25 cellular contexts compared by ENCODE assay signal in genomic region chr20:18919996-18920395, GRCh38.
DNase-seq lines count a peak whose midpoint lies in the region; ATAC-seq, FAIRE-seq and TF ChIP-seq lines count a peak whose summit lies in the region.
"Had no signal": no experiment of that assay in that cellular context is flagged by ENCODE, and none has a peak within 500 bp of the region (broad histone marks: within the 10 kb centered on the region; RNA-seq: fewer than 3 reads in every experiment).

No MANE protein-coding gene starts in this region.

- in situ Hi-C loops in HepG2 (cut with HindIII; ENCODE audit: extremely low pct_ligation_motif_present, low pct_unique_long_range_greater_than_20kb), result no loop called here

- no peaks in the 10 kb centered on the region for H3K27me3 ChIP-seq in HepG2 (ENCODE audit: control insufficient read depth in 1 of 2, insufficient read depth in 2 of 2, low read length in 2 of 2)
- H3K27me3 ChIP-seq in right lobe of liver, result no peaks in the 10 kb centered on the region
- H3K27me3 ChIP-seq in Karpas-422 (ENCODE audit: low read length), result no peaks in the 10 kb centered on the region
- H3K27me3 ChIP-seq: BE2C, BLaER1 had no signal

- H3K4me1 ChIP-seq in HepG2 (ENCODE audit: insufficient read depth, low read length), result no peaks in the 10 kb centered on the region
- no peaks in the 10 kb centered on the region for H3K4me1 ChIP-seq in right lobe of liver
- no peaks in the 10 kb centered on the region for H3K4me1 ChIP-seq in Karpas-422 (ENCODE audit: low read length)
- H3K4me1 ChIP-seq: BE2C, BLaER1 had no signal

- H2AFZ ChIP-seq in HepG2 (ENCODE audit: low read length) (no peak overlapping the region), Karpas-422 (ENCODE audit: low read length) (no peak overlapping the region)

- H3K4me3 Mint-ChIP-seq in nephron, result no peak overlapping the region
- H3K4me3 Mint-ChIP-seq: CD14-positive monocyte; CD4-positive, alpha-beta memory T cell; CD4-positive, CD25-positive, alpha-beta regulatory T cell; CD8-positive, alpha-beta memory T cell had no signal

- H3K36me3 ChIP-seq in HepG2 (replicated peaks in 1 of 2; ENCODE audit: control insufficient read depth in 1 of 2, insufficient read depth in 2 of 2, low read length in 2 of 2), result no peaks in the 10 kb centered on the region
- H3K36me3 ChIP-seq in right lobe of liver, result no peaks in the 10 kb centered on the region
- no peaks in the 10 kb centered on the region for H3K36me3 ChIP-seq in Karpas-422 (ENCODE audit: insufficient read depth, low read length)
- H3K36me3 ChIP-seq: BE2C, BLaER1 had no signal

- ATAC-seq in HepG2 (no peak), right lobe of liver (no peak)

- BruUV-seq in HepG2 (replicated peaks; lab: Mats Ljungman, UMichigan), result no TSS peak

- TF ChIP-seq RAD21 in HepG2 (CRISPR knock-in tag; IDR thresholded peaks at IDR 0.05), result no peak

- CTCF ChIA-PET in HepG2 (lab: Yijun Ruan, JAX; ENCODE audit: low intra/inter-chr PET ratio, low total read pairs), result no interaction called here

- no peak for FAIRE-seq in HepG2 (lab: Jason Lieb, UNC)
- FAIRE-seq: GM12891, GM19239 had no signal

- H3K27me3 Mint-ChIP-seq in nephron (ENCODE audit: low read depth), result peaks cover 8% of the 10 kb centered on the region

- no peak for TF ChIP-seq EP300 in HepG2 (IDR thresholded peaks at IDR 0.05; ENCODE audit: low read depth in 2 of 2, low read length in 2 of 2)
- no peak for TF ChIP-seq EP300 in HepG2 (CRISPR knock-in tag; IDR thresholded peaks at IDR 0.05; ENCODE audit: borderline replicate concordance)

- H3K27ac Mint-ChIP-seq in nephron, result peak overlapping the region in 2 of 3 experiments; percentile 39 to 60
- H3K27ac Mint-ChIP-seq: CD14-positive monocyte; CD4-positive, alpha-beta memory T cell; CD4-positive, CD25-positive, alpha-beta regulatory T cell; CD8-positive, alpha-beta memory T cell had no signal

- H3K4me3 ChIP-seq in HepG2 (replicated peaks in 1 of 3; ENCODE audit: insufficient read depth in 1 of 3, low read depth in 2 of 3, low read length in 3 of 3) (no peak overlapping the region), right lobe of liver (no peak overlapping the region), Karpas-422 (ENCODE audit: low read length) (no peak overlapping the region)
- H3K4me3 ChIP-seq: BLaER1 had no signal

- WGBS in HepG2 (ENCODE audit: low lambda C conversion rate), result 18% methylated on average over 3 of the region's 3 CpGs
- WGBS in right lobe of liver (ENCODE audit: insufficient coverage, low coverage, low lambda C conversion rate, missing lambda C conversion rate), result 70% methylated on average over 3 of the region's 3 CpGs

- TF ChIP-seq POLR2A in HepG2 (IDR thresholded peaks at IDR 0.05; ENCODE audit: insufficient read depth in 1 of 2, low read depth in 2 of 2, low read length in 2 of 2) (no peak), right lobe of liver (IDR thresholded peaks at IDR 0.05) (no peak)

- peaks cover 29% of the 10 kb centered on the region for H3K4me1 Mint-ChIP-seq in nephron
- H3K4me1 Mint-ChIP-seq: CD14-positive monocyte; CD4-positive, alpha-beta memory T cell; CD4-positive, CD25-positive, alpha-beta regulatory T cell; CD8-positive, alpha-beta memory T cell had no signal

- no peaks in the 10 kb centered on the region for H3K9me2 ChIP-seq in Karpas-422 (replicated peaks; ENCODE audit: insufficient read depth, low read length)

- DNase-seq in HepG2 (ENCODE audit: low spot score) (no peak), right lobe of liver (no peak), Karpas-422 (peak; percentile 11), GF-D8 (lab: John Stamatoyannopoulos, UW) (no peak)
- DNase-seq in activated CD8-positive, alpha-beta memory T cell treated with anti-CD3 and anti-CD28 coated beads, Interleukin-2, amount 50 U/mL, for 48 hours, result no peak
- DNase-seq: ACHN; BE2C; C1 segment of cervical spinal cord; CD4-positive, alpha-beta memory T cell; CD4-positive, CD25-positive, alpha-beta regulatory T cell; CD8-positive, alpha-beta memory T cell; COR-L47; DMS 273 treated with DMSO at 0.1 percent for 48 hours; DMS153; DMS53; DMS79; DND-41; EL; GDM1 had no signal

- H3K79me2 ChIP-seq in HepG2 (ENCODE audit: insufficient read depth, low read length) (no peaks in the 10 kb centered on the region), Karpas-422 (ENCODE audit: low read length) (no peaks in the 10 kb centered on the region)

- intact Hi-C loops in HepG2 (cut with micrococcal nuclease; ENCODE audit: unreplicated experiment) (no loop called here), right lobe of liver (cut with DNase I) (loop anchor here in 1 of 2 donors (10.0 kb wide), 1 partner anchor 55 kb away; no protein-coding TSS in a partner anchor)

- H3K36me3 Mint-ChIP-seq in nephron (ENCODE audit: low read depth), result no peaks in the 10 kb centered on the region
- H3K36me3 Mint-ChIP-seq: CD14-positive monocyte; CD4-positive, alpha-beta memory T cell; CD4-positive, CD25-positive, alpha-beta regulatory T cell; CD8-positive, alpha-beta memory T cell had no signal

- H4K20me1 ChIP-seq in HepG2 (ENCODE audit: insufficient read depth, low read length) (no peaks in the 10 kb centered on the region), Karpas-422 (ENCODE audit: insufficient read depth, low read depth, low read length) (no peaks in the 10 kb centered on the region)
- H4K20me1 ChIP-seq: BLaER1 had no signal

- POLR2A ChIA-PET in HepG2 (lab: Yijun Ruan, JAX), result no interaction called here

- no peaks in the 10 kb centered on the region for H3K9me3 ChIP-seq in HepG2 (ENCODE audit: low read length)
- no peaks in the 10 kb centered on the region for H3K9me3 ChIP-seq in right lobe of liver
- H3K9me3 ChIP-seq in Karpas-422 (ENCODE audit: low read length), result no peaks in the 10 kb centered on the region
- H3K9me3 ChIP-seq: BE2C, BLaER1 had no signal

- TF ChIP-seq CTCF in HepG2 (CRISPR knock-in tag; IDR thresholded peaks at IDR 0.05) (no peak), right lobe of liver (IDR thresholded peaks at IDR 0.05) (no peak), nephron (IDR thresholded peaks at IDR 0.05; ENCODE audit: unreplicated experiment in 3 of 3) (no peak)

- H3K4me2 ChIP-seq in HepG2 (ENCODE audit: low read depth, low read length) (no peak overlapping the region), Karpas-422 (ENCODE audit: low read depth, low read length, poor library complexity, severe bottlenecking) (no peak overlapping the region)
- H3K4me2 ChIP-seq: BLaER1 had no signal

- H3K9me3 Mint-ChIP-seq in nephron, result no peaks in the 10 kb centered on the region

- H3K9ac ChIP-seq in HepG2 (ENCODE audit: insufficient read depth, low read depth, low read length), result no peak overlapping the region
- no peak overlapping the region for H3K9ac ChIP-seq in Karpas-422 (ENCODE audit: low read length)
- H3K9ac ChIP-seq: BLaER1 had no signal

- H3K27ac ChIP-seq in HepG2 (ENCODE audit: extremely low read length, insufficient read depth, low read length), result no peak overlapping the region
- H3K27ac ChIP-seq in right lobe of liver, result no peak overlapping the region
- no peak overlapping the region for H3K27ac ChIP-seq in Karpas-422 (ENCODE audit: low read length)
- H3K27ac ChIP-seq: 22Rv1, BLaER1 had no signal

TF ChIP-seq in HepG2, 621 proteins besides CTCF, POLR2A, EP300 and RAD21 (continues in another document):
- TF ChIP-seq SATB2 (CRISPR knock-in tag; IDR thresholded peaks at IDR 0.05) (no peak), MAFK (conservative IDR thresholded peaks at IDR 0.05 in 1 of 2, IDR thresholded peaks at IDR 0.05 in 1 of 2; ENCODE audit: low read length in 2 of 2) (peak; percentile 64 to 81), SRSF1 (optimal IDR thresholded peaks at IDR 0.05; ENCODE audit: low read depth, low read length) (no peak), ESRRA (CRISPR knock-in tag; IDR thresholded peaks at IDR 0.05; ENCODE audit: low read depth) (no peak), MAFF (IDR thresholded peaks at IDR 0.05; ENCODE audit: low read depth, low read length) (peak; percentile 50), ZUFSP (CRISPR knock-in tag; IDR thresholded peaks at IDR 0.05; ENCODE audit: borderline replicate concordance) (no peak), REST (IDR thresholded peaks at IDR 0.05; ENCODE audit: borderline replicate concordance in 1 of 2, low read depth in 1 of 2, low read length in 2 of 2) (no peak)
